ENCODE assay signal across 1 cellular context in the genomic region with DNA sequence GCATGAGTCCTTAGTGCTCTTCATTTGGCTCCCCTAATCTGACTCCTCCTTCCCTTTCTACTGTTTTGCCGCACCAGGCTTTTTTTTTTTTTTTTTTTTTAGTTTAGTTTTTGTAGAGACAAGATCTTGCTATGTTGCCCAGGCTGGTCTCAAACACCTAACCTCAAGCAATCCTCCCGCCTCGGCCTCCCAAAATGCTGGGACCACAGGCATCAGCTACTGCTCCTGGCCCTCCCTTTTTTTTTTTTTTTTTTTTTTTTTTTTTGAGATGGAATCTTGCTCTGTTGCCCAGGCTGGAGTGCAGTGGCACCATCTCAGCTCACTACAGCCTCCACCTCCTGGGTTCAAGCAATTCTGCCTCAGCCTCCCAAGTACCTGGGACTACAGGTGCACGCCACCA. TPM values are rescaled to one million over a fixed set of nuclear protein-coding genes. Genes with fewer than 3 reads are reported as not detected.
"Had no signal": no experiment of that assay in that cellular context is flagged by ENCODE, and none has a peak within 500 bp of the region (broad histone marks: within the 10 kb centered on the region; RNA-seq: fewer than 3 reads in every experiment).

No MANE protein-coding gene starts in this region.

RNA-seq across cellular contexts. Expression of gene HPX, which starts 48.5 kb away (rescaled TPM):
- total RNA-seq: activated CD8-positive, alpha-beta memory T cell treated with anti-CD3 and anti-CD28 coated beads for 36 hours had no signal
